ENCODE assay signal across 8 cellular contexts in the genomic region with DNA sequence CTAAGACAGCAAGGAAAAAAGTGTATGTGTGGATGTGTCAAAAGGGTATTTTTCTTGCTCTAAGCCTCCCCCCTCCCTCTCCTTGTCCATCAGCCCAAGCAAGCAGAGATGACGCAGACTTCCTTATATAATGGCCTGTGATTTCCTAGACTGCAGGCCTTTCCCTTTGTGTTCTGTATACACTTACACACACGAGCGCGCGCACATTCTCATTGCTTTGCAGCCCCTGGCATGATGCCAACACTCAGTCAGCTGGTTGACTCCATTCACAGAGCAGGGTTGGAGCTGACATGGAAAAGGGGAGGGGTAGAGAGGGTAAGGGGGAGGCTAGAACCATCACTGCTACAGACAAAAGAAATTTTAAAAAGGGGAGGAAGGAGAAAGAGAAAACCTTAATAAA. TPM values are rescaled to one million over a fixed set of nuclear protein-coding genes. Genes with fewer than 3 reads are reported as not detected.
A peak's percentile ranks its signal among the peaks of the same experiment; 100 is the strongest.
DNase-seq lines count a peak whose midpoint lies in the region; ATAC-seq and TF ChIP-seq lines count a peak whose summit lies in the region.

No MANE protein-coding gene starts in this region.

- no peaks in the 10 kb centered on the region for H3K36me3 ChIP-seq in A673 (ENCODE audit: insufficient read depth, low read length, poor library complexity, severe bottlenecking)

- peak overlapping the region; percentile 42 for H3K4me3 ChIP-seq in A673 (ENCODE audit: low read depth, low read length, poor library complexity, severe bottlenecking)
- peak overlapping the region; percentile 38 for H3K4me3 ChIP-seq in coronary artery
- no peak overlapping the region for H3K4me3 ChIP-seq in lower leg skin (ENCODE audit: low read depth, poor library complexity, severe bottlenecking)

- CTCF ChIA-PET in A673 (lab: Charles Lee), result no interaction called here

- H3K27me3 ChIP-seq in A673 (replicated peaks; ENCODE audit: insufficient read depth, low read depth, low read length, poor library complexity), result no peaks in the 10 kb centered on the region

- no peaks in the 10 kb centered on the region for H3K9me3 ChIP-seq in A673 (ENCODE audit: low read depth, low read length, poor library complexity, severe bottlenecking)

- H3K4me1 ChIP-seq in A673 (ENCODE audit: insufficient read depth, low read length, poor library complexity, severe bottlenecking), result peaks cover 32% of the 10 kb centered on the region

- no peak for TF ChIP-seq POLR2A in lower leg skin (IDR thresholded peaks at IDR 0.05)

- intact Hi-C loops in A673 (cut with micrococcal nuclease; ENCODE audit: unreplicated experiment) (no loop called here), lower leg skin (cut with DNase I; ENCODE audit: low total_unique reads) (no loop called here)

- POLR2A ChIA-PET in A673 (lab: Charles Lee; ENCODE audit: low non-redundant PET), result no interaction called here

- no peak for TF ChIP-seq CTCF in A673 (conservative IDR thresholded peaks at IDR 0.05; ENCODE audit: low read depth, low read length)
- no peak for TF ChIP-seq CTCF in coronary artery (IDR thresholded peaks at IDR 0.05)
- TF ChIP-seq CTCF in lower leg skin (IDR thresholded peaks at IDR 0.05), result no peak

- BruUV-seq in A673 (replicated peaks; lab: Mats Ljungman, UMichigan), result no TSS peak

- WGBS in lower leg skin, 2 donors, result 4 to 17% methylated on average over 5 of the region's 5 CpGs

- H3K27ac ChIP-seq in A673 (ENCODE audit: low read depth, low read length, poor library complexity, severe bottlenecking) (peak overlapping the region; percentile 67), coronary artery (no peak overlapping the region)

- ATAC-seq in HG03520 (IDR thresholded peaks at IDR 0.05; ENCODE audit: unreplicated experiment), result no peak
- no peak for ATAC-seq in HG02870 (IDR thresholded peaks at IDR 0.05; ENCODE audit: unreplicated experiment)

- peak; percentile 99 for DNase-seq in A673 (ENCODE audit: low spot score)
- DNase-seq in HUDEP-2 (lab: John Stamatoyannopoulos, UW; ENCODE audit: unreplicated experiment in 76 of 76), result peak in 45 of 76 experiments; percentile 2 to 57 (median 32)
- DNase-seq in SHP77 (lab: John Stamatoyannopoulos, UW), result peak; percentile 99 to 100
- peak; percentile 78 for DNase-seq in coronary artery (ENCODE audit: low spot score)
- DNase-seq in lower leg skin (ENCODE audit: low spot score in 2 of 2), result peak; percentile 74 to 94
- peak; percentile 2 to 18 for DNase-seq in stimulated activated CD4-positive, alpha-beta T cell treated with anti-CD3 and anti-CD28 coated beads, Interleukin-4, amount 100 ng/mL, for 4 hours

RNA-seq across cellular contexts. Expression of a gene that starts 41.8 kb away (rescaled TPM):
- 58.8 and 67.3 TPM in 2 replicates for total RNA-seq in A673 (2021)
- total RNA-seq in lower leg skin, result 10 to 100 TPM; 24.1 to 49.3 (median 29.3) TPM

Comparison
In these comparisons a context has a peak if more than half of its experiments do, and no peak if none do; other contexts are left out.
1. DNase-seq: peak in every context shown above with its lines; median percentile 100 in SHP77; 99 in A673; 84 in lower leg skin; 78 in coronary artery; 32 in HUDEP-2; 10 in stimulated activated CD4-positive, alpha-beta T cell treated with anti-CD3 and anti-CD28 coated beads, Interleukin-4, amount 100 ng/mL, for 4 hours.